8 cellular contexts compared by ENCODE assay signal in the genomic region with DNA sequence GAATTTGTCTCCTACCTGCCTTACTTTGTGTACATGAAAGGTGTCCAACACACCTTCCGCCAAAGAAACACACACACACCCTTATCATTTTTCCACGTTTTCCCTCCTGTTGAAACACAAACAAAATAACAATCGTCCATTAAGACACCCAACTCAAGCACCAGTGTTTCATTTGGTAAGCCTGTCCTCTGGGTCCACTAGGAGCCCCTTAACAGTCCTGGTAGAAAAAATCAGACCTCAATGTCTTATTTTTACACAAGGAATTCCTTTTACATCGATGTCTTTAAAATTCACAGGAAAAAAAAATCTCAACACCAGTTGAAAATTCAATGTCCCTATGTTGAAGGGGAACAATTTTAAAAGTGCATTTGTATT. TPM values are rescaled to one million over a fixed set of nuclear protein-coding genes. Genes with fewer than 3 reads are reported as not detected.
DNase-seq lines count a peak whose midpoint lies in the region; ATAC-seq and TF ChIP-seq lines count a peak whose summit lies in the region.

No MANE protein-coding gene starts in this region.

- TF ChIP-seq CTCF in ascending aorta (IDR thresholded peaks at IDR 0.05) (no peak), right lobe of liver (IDR thresholded peaks at IDR 0.05) (no peak), thoracic aorta (IDR thresholded peaks at IDR 0.05) (no peak)

- DNase-seq in DMS53 treated with DMSO at 0.1 percent for 48 hours (lab: John Stamatoyannopoulos, UW; ENCODE audit: unreplicated experiment) (peak; percentile 36), DMS53 (lab: John Stamatoyannopoulos, UW) (no peak), ascending aorta (ENCODE audit: low spot score in 2 of 2) (no peak), right lobe of liver (no peak), thoracic aorta (ENCODE audit: low spot score) (no peak), NCI-H345 treated with DMSO at 0.1 percent for 48 hours (lab: John Stamatoyannopoulos, UW; ENCODE audit: unreplicated experiment) (no peak)

- WGBS in right lobe of liver (ENCODE audit: insufficient coverage, low coverage, low lambda C conversion rate, missing lambda C conversion rate): 20% methylated on average over 4 of the region's 4 CpGs

- no peaks in the 10 kb centered on the region for H3K9me3 ChIP-seq in ascending aorta
- no peaks in the 10 kb centered on the region for H3K9me3 ChIP-seq in right lobe of liver
- no peaks in the 10 kb centered on the region for H3K9me3 ChIP-seq in thoracic aorta

- peaks cover 9 to 36% of the 10 kb centered on the region in 2 donors for H3K4me1 ChIP-seq in ascending aorta
- peaks cover 0 to 51% (median 21%) of the 10 kb centered on the region in 4 donors for H3K4me1 ChIP-seq in right lobe of liver
- peaks cover 18 to 49% of the 10 kb centered on the region in 2 donors for H3K4me1 ChIP-seq in thoracic aorta (ENCODE audit: control insufficient read depth in 1 of 2, low read depth in 2 of 2)

- peak overlapping the region; percentile 7 to 87 for H3K4me3 ChIP-seq in ascending aorta
- H3K4me3 ChIP-seq in right lobe of liver: no peak overlapping the region
- H3K4me3 ChIP-seq in thoracic aorta: peak overlapping the region; percentile 80

- no peaks in the 10 kb centered on the region for H3K27me3 ChIP-seq in ascending aorta
- H3K27me3 ChIP-seq in right lobe of liver: no peaks in the 10 kb centered on the region
- no peaks in the 10 kb centered on the region for H3K27me3 ChIP-seq in thoracic aorta (replicated peaks; ENCODE audit: insufficient read depth)

- no peaks in the 10 kb centered on the region for H3K36me3 ChIP-seq in ascending aorta
- no peaks in the 10 kb centered on the region for H3K36me3 ChIP-seq in right lobe of liver
- no peaks in the 10 kb centered on the region for H3K36me3 ChIP-seq in thoracic aorta

- intact Hi-C loops in ascending aorta (cut with DNase I) (loop anchor here (2.0 to 10.0 kb wide), 7 partner anchors 135 to 1755 kb away; partner anchors contain the start of genes ATP13A3 and OPA1), right lobe of liver (cut with DNase I) (loop anchor here (5.0 to 10.0 kb wide), 3 partner anchors 65 to 355 kb away; no protein-coding TSS in a partner anchor)

- H3K27ac ChIP-seq in ascending aorta: peak overlapping the region; percentile 92 to 96
- peak overlapping the region in 2 of 3 donors; percentile 26 to 83 for H3K27ac ChIP-seq in right lobe of liver
- H3K27ac ChIP-seq in thoracic aorta: peak overlapping the region; percentile 96 to 97

- ATAC-seq in right lobe of liver (no peak), thoracic aorta (ENCODE audit: insufficient number of reproducible peaks, low FRiP score, low read depth) (no peak), GM19452 (IDR thresholded peaks at IDR 0.05; ENCODE audit: unreplicated experiment) (no peak), GM21576 (IDR thresholded peaks at IDR 0.05; ENCODE audit: unreplicated experiment) (no peak)

- no peak for TF ChIP-seq POLR2A in right lobe of liver (IDR thresholded peaks at IDR 0.05)

RNA-seq across cellular contexts. Expression of gene HES1, which starts 4.0 kb away (rescaled TPM):
- 22.6 TPM for total RNA-seq in ascending aorta
- total RNA-seq in right lobe of liver: 10 to 100 TPM; 12.9 to 40.3 (median 23.4) TPM
- total RNA-seq in thoracic aorta: 10 to 100 TPM; 29.3 to 60.5 TPM

Comparison
In these comparisons a context has a peak if more than half of its experiments do, and no peak if none do; other contexts are left out.
1. H3K4me3 ChIP-seq: peak in ascending aorta (2 of 2) and thoracic aorta (single experiment); none in right lobe of liver (0 of 3).
2. Peak in every context shown above with its lines, with median percentiles within 50 percentile points of each other: H3K27ac ChIP-seq.